In the genomic region with DNA sequence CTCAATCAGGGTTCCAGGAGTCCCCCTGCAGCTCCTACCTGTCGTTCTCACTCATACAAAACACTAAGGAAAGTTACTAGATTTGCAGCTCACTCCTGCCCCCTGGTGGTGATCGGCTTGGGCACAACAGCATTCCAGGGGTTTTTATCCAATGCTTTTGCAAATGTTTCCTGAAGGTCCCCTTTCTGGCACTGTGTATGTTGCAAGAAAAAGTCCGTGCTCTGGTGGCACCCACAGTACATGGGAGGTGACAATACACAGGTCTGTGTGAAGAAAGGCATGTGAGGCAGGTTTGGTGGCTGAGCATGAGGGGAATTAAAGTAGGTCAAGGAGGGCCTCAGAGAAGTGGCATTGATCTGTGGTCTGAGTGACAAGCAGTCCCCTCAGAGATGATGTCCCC, we compare ENCODE assay signal across 8 cellular contexts. TPM values are rescaled to one million over a fixed set of nuclear protein-coding genes. Genes with fewer than 3 reads are reported as not detected.
DNase-seq lines count a peak whose midpoint lies in the region; ATAC-seq and TF ChIP-seq lines count a peak whose summit lies in the region.

No MANE protein-coding gene starts in this region.

- TF ChIP-seq CTCF in HCT116 (IDR thresholded peaks at IDR 0.05 in 2 of 3, conservative IDR thresholded peaks at IDR 0.05 in 1 of 3; ENCODE audit: borderline replicate concordance in 1 of 3, insufficient read depth in 1 of 3, low read depth in 2 of 3, low read length in 2 of 3): peak; percentile 92 to 97 (median 97)
- TF ChIP-seq CTCF in lower lobe of right lung (IDR thresholded peaks at IDR 0.05): peak; percentile 94

- POLR2A ChIA-PET in HCT116 (lab: Charles Lee): interaction anchor here (1.3 to 1.8 kb wide), 4 partner anchors 9 to 129 kb away, joined by 3 to 9 read pairs (median 6); a partner anchor contains a TSS

- ATAC-seq in HCT116 (peak; percentile 67), lower lobe of right lung (peak; percentile 77 to 79), GM18867 (IDR thresholded peaks at IDR 0.05; ENCODE audit: unreplicated experiment) (no peak)

- no peaks in the 10 kb centered on the region for H3K9me2 ChIP-seq in HCT116 (ENCODE audit: insufficient read depth)

- H3K36me3 ChIP-seq in HCT116 (ENCODE audit: control insufficient read depth in 1 of 2, insufficient read depth in 2 of 2, low read length in 2 of 2): peaks cover 16 to 24% of the 10 kb centered on the region in 2 experiments; a peak in 3 of 4 replicates
- H3K36me3 ChIP-seq in lower lobe of right lung: peaks cover 33% of the 10 kb centered on the region

- H3K79me2 ChIP-seq in HCT116 (ENCODE audit: insufficient read depth, low read length): no peaks in the 10 kb centered on the region

- H3K27ac ChIP-seq in HCT116 (ENCODE audit: low read depth, low read length) (no peak overlapping the region), lower lobe of right lung (no peak overlapping the region)

- H3K9me3 ChIP-seq in HCT116 (ENCODE audit: control insufficient read depth in 1 of 2, insufficient read depth in 1 of 2, low read depth in 1 of 2, low read length in 2 of 2) (no peaks in the 10 kb centered on the region), lower lobe of right lung (no peaks in the 10 kb centered on the region)

- no peak overlapping the region for H2AFZ ChIP-seq in HCT116 (ENCODE audit: low read depth, low read length, poor library complexity, severe bottlenecking)

- no peak overlapping the region for H3K4me2 ChIP-seq in HCT116 (ENCODE audit: low read length)

- H3K4me1 ChIP-seq in HCT116 (ENCODE audit: control insufficient read depth in 1 of 2, insufficient read depth in 2 of 2, low read length in 2 of 2): 0 out of 4 replicates have a peak, but pooled peaks cover 0 to 3% of the 10 kb centered on the region in 2 experiments
- H3K4me1 ChIP-seq in lower lobe of right lung: peaks cover 9% of the 10 kb centered on the region

- no peak overlapping the region for H3K9ac ChIP-seq in HCT116 (ENCODE audit: low read length)

- DNase-seq in AML-193 (lab: John Stamatoyannopoulos, UW): peak; percentile 45 to 56
- DNase-seq in HCT116 (ENCODE audit: low read depth, low spot score): peak; percentile 77
- DNase-seq in NCI-H69 (lab: John Stamatoyannopoulos, UW): peak; percentile 84
- peak; percentile 87 for DNase-seq in activated CD4-positive, alpha-beta T cell treated with anti-CD3 and anti-CD28 coated beads, Interleukin-2, amount 50 U/mL, for 1 hour
- peak; percentile 75 to 81 for DNase-seq in dermis microvascular lymphatic vessel endothelial cell (ENCODE audit: low read depth in 2 of 2)
- peak; percentile 87 for DNase-seq in lower lobe of right lung
- DNase-seq in stimulated activated CD8-positive, alpha-beta memory T cell treated with anti-CD3 and anti-CD28 coated beads, Interleukin-15, amount 100 ng/mL, for 1 hour (ENCODE audit: low read depth): peak; percentile 85

- H4K20me1 ChIP-seq in HCT116 (ENCODE audit: insufficient read depth): 0 out of 2 replicates have a peak, but pooled peaks cover 3% of the 10 kb centered on the region

- BruUV-seq in HCT116 (replicated peaks; lab: Mats Ljungman, UMichigan): TSS peak; percentile 39

- no peak for TF ChIP-seq POLR2A in HCT116 (IDR thresholded peaks at IDR 0.05; ENCODE audit: borderline replicate concordance, extremely low read depth, insufficient read depth, insufficient read length)

- H3K27me3 ChIP-seq in HCT116 (ENCODE audit: insufficient read depth, low read length) (no peaks in the 10 kb centered on the region), lower lobe of right lung (ENCODE audit: low read depth) (no peaks in the 10 kb centered on the region)

- TF ChIP-seq RAD21 in HCT116 (IDR thresholded peaks at IDR 0.05; ENCODE audit: low read depth): peak; percentile 95

- intact Hi-C loops in HCT116 (cut with micrococcal nuclease) (loop anchor here (1.0 to 5.0 kb wide), 3 partner anchors 120 to 1252 kb away; no protein-coding TSS in a partner anchor), lower lobe of right lung (cut with DNase I) (loop anchor here (5.0 kb wide), 1 partner anchor 117 kb away; a partner anchor contains a TSS)

- RAD21 ChIA-PET in HCT116 (lab: Charles Lee; ENCODE audit: low non-redundant PET in 1 of 2, low total read pairs in 2 of 2, uncharacterized antibody in 2 of 2, unreplicated experiment in 2 of 2): interaction anchor here (0.6 to 2.3 kb wide), 8 partner anchors 54 to 200 kb away, joined by 3 to 31 read pairs (median 11); a partner anchor contains a TSS

- H3K4me3 ChIP-seq in HCT116 (replicated peaks in 1 of 2; ENCODE audit: low read depth in 1 of 2, low read length in 2 of 2): no peak overlapping the region
- H3K4me3 ChIP-seq in lower lobe of right lung: no peak overlapping the region

- CTCF ChIA-PET in HCT116 (lab: Charles Lee): interaction anchor here (0.7 to 8.8 kb wide), 18 partner anchors 9 to 459 kb away, joined by 3 to 233 read pairs (median 4); a partner anchor contains a TSS

TF ChIP-seq in HCT116, 20 proteins besides CTCF, POLR2A, EP300 and RAD21:
- TF ChIP-seq EZH2phosphoT487 (IDR thresholded peaks at IDR 0.05; ENCODE audit: borderline replicate concordance) (no peak), POLR2AphosphoS5 (IDR thresholded peaks at IDR 0.05; ENCODE audit: low read depth, low read length) (peak; percentile 57)

RNA-seq across cellular contexts. Expression of a gene that starts 8.6 kb away (rescaled TPM):
- total RNA-seq in HCT116 (2021; ENCODE audit: unreplicated experiment): 110 TPM
- 97.1 and 98.1 TPM in 2 replicates for polyA plus RNA-seq in HCT116 (2012)
- total RNA-seq in dermis microvascular lymphatic vessel endothelial cell: 57.0 and 66.2 TPM in 2 replicates
- total RNA-seq in lower lobe of right lung: 164 TPM

RNA-seq across cellular contexts. Expression of a gene that starts 14.4 kb away (rescaled TPM):
- 260 TPM for total RNA-seq in HCT116 (2021; ENCODE audit: unreplicated experiment)
- 336 and 355 TPM in 2 replicates for polyA plus RNA-seq in HCT116 (2012)
- 219 and 250 TPM in 2 replicates for total RNA-seq in dermis microvascular lymphatic vessel endothelial cell
- 154 TPM for total RNA-seq in lower lobe of right lung

RNA-seq across cellular contexts. Expression of a gene that starts 31.4 kb away (rescaled TPM):
- total RNA-seq in HCT116 (2021; ENCODE audit: unreplicated experiment) (33.7 TPM), dermis microvascular lymphatic vessel endothelial cell (1.3 and 3.7 TPM in 2 replicates), lower lobe of right lung (35.9 TPM)
- polyA plus RNA-seq in HCT116 (2012): 23.3 and 25.2 TPM in 2 replicates

RNA-seq across cellular contexts. Expression of a gene that starts 49.5 kb away (rescaled TPM):
- total RNA-seq in HCT116 (2021; ENCODE audit: unreplicated experiment) (8.3 TPM), dermis microvascular lymphatic vessel endothelial cell (6.2 and 8.7 TPM in 2 replicates), lower lobe of right lung (33.0 TPM)
- 8.8 and 12.0 TPM in 2 replicates for polyA plus RNA-seq in HCT116 (2012)

RNA-seq across cellular contexts. Expression of a gene that starts 55.6 kb away (rescaled TPM):
- total RNA-seq in HCT116 (2021; ENCODE audit: unreplicated experiment) (71.0 TPM), dermis microvascular lymphatic vessel endothelial cell (5.4 and 8.3 TPM in 2 replicates), lower lobe of right lung (29.6 TPM)
- polyA plus RNA-seq in HCT116 (2012): 34.6 and 40.1 TPM in 2 replicates
